16 cellular contexts compared by ENCODE assay signal in the genomic region with DNA sequence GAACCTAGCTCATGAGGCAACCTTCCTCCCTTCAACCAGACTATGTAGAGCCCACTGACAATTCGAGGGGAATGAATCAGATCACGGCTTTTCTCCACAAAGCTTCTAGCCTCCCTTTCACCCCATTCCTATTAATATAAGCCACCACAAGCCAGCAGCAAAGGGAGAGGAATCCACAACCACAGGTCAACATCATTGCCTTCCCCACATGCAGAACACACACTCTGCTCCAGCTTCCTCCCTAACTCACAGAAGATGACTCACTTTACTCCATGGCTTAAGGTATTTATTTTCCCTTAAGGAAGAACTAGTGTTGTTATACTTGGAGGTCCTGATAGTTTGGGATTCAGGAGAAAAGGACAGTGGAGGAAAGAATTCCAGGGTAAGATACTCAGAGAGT.
DNase-seq lines count a peak whose midpoint lies in the region; ATAC-seq, FAIRE-seq and TF ChIP-seq lines count a peak whose summit lies in the region.
"Had no signal": no experiment of that assay in that cellular context is flagged by ENCODE, and none has a peak within 500 bp of the region (broad histone marks: within the 10 kb centered on the region; RNA-seq: fewer than 3 reads in every experiment).

No MANE protein-coding gene starts in this region.

- peaks cover 2% of the 10 kb centered on the region for H3K4me1 ChIP-seq in IMR-90 (ENCODE audit: control insufficient read depth, insufficient read depth, low read length)
- no peaks in the 10 kb centered on the region for H3K4me1 ChIP-seq in mammary epithelial cell (ENCODE audit: insufficient read depth, low read length)
- H3K4me1 ChIP-seq in keratinocyte (ENCODE audit: control insufficient read depth, extremely low read depth, insufficient read depth, low read length), result no peaks in the 10 kb centered on the region
- H3K4me1 ChIP-seq: esophagus muscularis mucosa had no signal

- H2AK9ac ChIP-seq in IMR-90 (replicated peaks; ENCODE audit: low read depth, low read length, poor library complexity), result no peak overlapping the region

- H3K9me3 ChIP-seq in IMR-90 (ENCODE audit: control insufficient read depth, insufficient read depth, low read length), result no peaks in the 10 kb centered on the region
- no peaks in the 10 kb centered on the region for H3K9me3 ChIP-seq in mammary epithelial cell (replicated peaks; ENCODE audit: insufficient read depth, low read length)
- H3K9me3 ChIP-seq in keratinocyte (ENCODE audit: control insufficient read depth, low read depth, low read length), result no peaks in the 10 kb centered on the region
- H3K9me3 ChIP-seq: esophagus muscularis mucosa had no signal

- dilution Hi-C loops in IMR-90 (cut with HindIII; ENCODE audit: low sequenced_read_pairs, unreplicated experiment) (no loop called here), mammary epithelial cell (cut with HindIII; ENCODE audit: low sequenced_read_pairs) (loop anchor here (5.0 kb wide), 1 partner anchor 33 kb away; no protein-coding TSS in a partner anchor), keratinocyte (cut with MboI; ENCODE audit: extremely low pct_ligation_motif_present, low sequenced_read_pairs) (no loop called here)

- no peak overlapping the region; the same call in 1 of the 2 replicates for H3K18ac ChIP-seq in IMR-90 (ENCODE audit: low read depth, low read length)

- H3K23ac ChIP-seq in IMR-90 (ENCODE audit: low read depth, low read length), result no peak overlapping the region

- H3K79me1 ChIP-seq in IMR-90 (ENCODE audit: low read depth in 1 of 2, low read length in 2 of 2), result no peaks in the 10 kb centered on the region; a peak in 1 of 4 replicates

- H3K9ac ChIP-seq in IMR-90 (ENCODE audit: low read depth, low read length) (no peak overlapping the region), mammary epithelial cell (ENCODE audit: insufficient read depth, low read length) (no peak overlapping the region), keratinocyte (ENCODE audit: control insufficient read depth, extremely low read depth, insufficient read depth, low read length) (no peak overlapping the region)

- H3K9me3 Mint-ChIP-seq in Calu3 (ENCODE audit: low read depth, unreplicated experiment), result no peaks in the 10 kb centered on the region
- H3K9me3 Mint-ChIP-seq: activated naive CD8-positive, alpha-beta T cell treated with anti-CD3 and anti-CD28 coated beads, Interleukin-2, amount 50 U/mL, for 24 hours had no signal

- H3K14ac ChIP-seq in IMR-90 (replicated peaks; ENCODE audit: low read depth, low read length), result no peak overlapping the region

- FAIRE-seq in keratinocyte (lab: Jason Lieb, UNC), result peak; percentile 5

- H3K36me3 Mint-ChIP-seq in Calu3 (ENCODE audit: insufficient read depth, unreplicated experiment), result no peaks in the 10 kb centered on the region
- H3K36me3 Mint-ChIP-seq: naive thymus-derived CD4-positive, alpha-beta T cell had no signal

- in situ Hi-C loops in IMR-90 (cut with MboI; ENCODE audit: low sequenced_read_pairs), result no loop called here
- in situ Hi-C loops in mammary epithelial cell (cut with MboI; ENCODE audit: low sequenced_read_pairs in 2 of 2), result no loop called here

- H3K4me3 Mint-ChIP-seq in Calu3 (ENCODE audit: low read depth, unreplicated experiment), result no peak overlapping the region
- H3K4me3 Mint-ChIP-seq: activated naive CD8-positive, alpha-beta T cell treated with anti-CD3 and anti-CD28 coated beads, Interleukin-2, amount 50 U/mL, for 24 hours; naive thymus-derived CD4-positive, alpha-beta T cell had no signal

- H3K4me1 Mint-ChIP-seq in Calu3 (ENCODE audit: low read depth, unreplicated experiment), result peaks cover 8% of the 10 kb centered on the region
- H3K4me1 Mint-ChIP-seq: activated naive CD8-positive, alpha-beta T cell treated with anti-CD3 and anti-CD28 coated beads, Interleukin-2, amount 50 U/mL, for 24 hours had no signal

- no peaks in the 10 kb centered on the region; the same call in 1 of the 2 replicates for H3K9me1 ChIP-seq in IMR-90 (ENCODE audit: insufficient read depth, low read length)
- H3K9me1 ChIP-seq in keratinocyte (ENCODE audit: control insufficient read depth, extremely low read depth, insufficient read depth, low read length), result no peaks in the 10 kb centered on the region

- H2BK120ac ChIP-seq in IMR-90 (ENCODE audit: low read depth, low read length), result peak overlapping the region; percentile 7; the same call in 1 of the 2 replicates

- H3K27ac Mint-ChIP-seq in Calu3 (ENCODE audit: unreplicated experiment), result no peak overlapping the region
- H3K27ac Mint-ChIP-seq: activated naive CD8-positive, alpha-beta T cell treated with anti-CD3 and anti-CD28 coated beads, Interleukin-2, amount 50 U/mL, for 24 hours; naive thymus-derived CD4-positive, alpha-beta T cell had no signal

- H4K91ac ChIP-seq in IMR-90 (ENCODE audit: insufficient read depth, low read depth, low read length), result no peak overlapping the region

- DNase-seq in AG09309 (ENCODE audit: low read depth) (peak; percentile 71), IMR-90 (peak; percentile 95), mammary epithelial cell (peak; percentile 28), keratinocyte (ENCODE audit: low read depth, low spot score) (no peak), Calu3 (no peak)
- DNase-seq: activated CD4-positive, alpha-beta T cell treated with anti-CD3 and anti-CD28 coated beads, Interleukin-2, amount 50 U/mL, for 4 hours; activated naive CD8-positive, alpha-beta T cell treated with anti-CD3 and anti-CD28 coated beads, Interleukin-2, amount 50 U/mL, for 24 hours; activated T-cell treated with anti-CD3 and anti-CD28 coated beads, Interleukin-2, amount 50 U/mL, for 48 hours; naive thymus-derived CD4-positive, alpha-beta T cell; NCI-H1694 treated with DMSO at 0.1 percent for 48 hours; NCI-H524; OCI-M1 had no signal

- no peak overlapping the region for H3K56ac ChIP-seq in IMR-90 (ENCODE audit: extremely low read depth, insufficient read depth, low read length)

- H4K5ac ChIP-seq in IMR-90 (ENCODE audit: low read depth, low read length), result no peak overlapping the region

- no peaks in the 10 kb centered on the region for H3K79me2 ChIP-seq in mammary epithelial cell (ENCODE audit: insufficient read depth, low read length)
- H3K79me2 ChIP-seq in keratinocyte (ENCODE audit: control insufficient read depth, insufficient read depth, low read length), result no peaks in the 10 kb centered on the region

- no peak overlapping the region for H2AK5ac ChIP-seq in IMR-90 (ENCODE audit: low read depth, low read length)

- TF ChIP-seq CTCF in AG09309 (IDR thresholded peaks at IDR 0.05; ENCODE audit: control insufficient read depth, insufficient read depth, low read depth, low read length, missing control alignments) (no peak), IMR-90 (conservative IDR thresholded peaks at IDR 0.05; ENCODE audit: low read depth, low read length) (no peak), mammary epithelial cell (conservative IDR thresholded peaks at IDR 0.05 in 1 of 2, IDR thresholded peaks at IDR 0.05 in 1 of 2; ENCODE audit: extremely low read depth in 1 of 2, insufficient read depth in 1 of 2, low read depth in 1 of 2, low read length in 2 of 2) (no peak), keratinocyte (optimal IDR thresholded peaks at IDR 0.05 in 1 of 3, IDR thresholded peaks at IDR 0.05 in 1 of 3, conservative IDR thresholded peaks at IDR 0.05 in 1 of 3; ENCODE audit: extremely low read depth in 1 of 3, insufficient read depth in 2 of 3, low read length in 3 of 3) (no peak), Calu3 (IDR thresholded peaks at IDR 0.05; ENCODE audit: unreplicated experiment) (no peak)

- H2BK5ac ChIP-seq in IMR-90 (ENCODE audit: low read depth, low read length, poor library complexity, severe bottlenecking), result peak overlapping the region; percentile 4

- no peak overlapping the region for H3K4ac ChIP-seq in IMR-90 (ENCODE audit: low read depth, low read length)

- CTCF ChIA-PET in IMR-90 (lab: Yijun Ruan, JAX), result no interaction called here
- CTCF ChIA-PET in mammary epithelial cell (lab: Charles Lee; ENCODE audit: low non-redundant PET), result interaction anchor here (0.6 kb wide), 1 partner anchor 18 kb away, joined by 3 read pairs; no protein-coding TSS in a partner anchor
- CTCF ChIA-PET in Calu3 (lab: Charles Lee), result no interaction called here

- H2BK20ac ChIP-seq in IMR-90 (ENCODE audit: low read depth, low read length), result no peak overlapping the region; the same call in 1 of the 2 replicates

- ATAC-seq in IMR-90 (ENCODE audit: low read depth) (peak; percentile 98), HG03135 (IDR thresholded peaks at IDR 0.05; ENCODE audit: unreplicated experiment) (no peak), GM18858 (IDR thresholded peaks at IDR 0.05; ENCODE audit: unreplicated experiment) (no peak), HG03439 (IDR thresholded peaks at IDR 0.05; ENCODE audit: unreplicated experiment) (no peak)
- ATAC-seq: activated naive CD8-positive, alpha-beta T cell treated with anti-CD3 and anti-CD28 coated beads, Interleukin-2, amount 50 U/mL, for 24 hours; naive thymus-derived CD4-positive, alpha-beta T cell had no signal

- H2AFZ ChIP-seq in IMR-90 (replicated peaks; ENCODE audit: low read length, poor library complexity) (peak overlapping the region; percentile 40), mammary epithelial cell (ENCODE audit: low read depth, low read length) (no peak overlapping the region), keratinocyte (ENCODE audit: control insufficient read depth, low read length) (no peak overlapping the region)

- peaks cover 20% of the 10 kb centered on the region for H3K27me3 Mint-ChIP-seq in Calu3 (ENCODE audit: unreplicated experiment)
- H3K27me3 Mint-ChIP-seq: activated naive CD8-positive, alpha-beta T cell treated with anti-CD3 and anti-CD28 coated beads, Interleukin-2, amount 50 U/mL, for 24 hours had no signal

- H3K27me3 ChIP-seq in IMR-90 (ENCODE audit: control insufficient read depth, insufficient read depth, low read length) (no peaks in the 10 kb centered on the region), mammary epithelial cell (ENCODE audit: insufficient read depth, low read length) (no peaks in the 10 kb centered on the region), keratinocyte (ENCODE audit: control insufficient read depth, extremely low read depth, insufficient read depth, low read length) (no peaks in the 10 kb centered on the region)
- H3K27me3 ChIP-seq: esophagus muscularis mucosa had no signal

- H4K8ac ChIP-seq in IMR-90 (ENCODE audit: low read depth in 2 of 2, low read length in 2 of 2), result no peak overlapping the region

- H3K27ac ChIP-seq in IMR-90 (ENCODE audit: insufficient read depth, low read length) (no peak overlapping the region), mammary epithelial cell (ENCODE audit: insufficient read depth, low read depth, low read length) (no peak overlapping the region), keratinocyte (ENCODE audit: control insufficient read depth, insufficient read depth, low read length) (no peak overlapping the region)
- H3K27ac ChIP-seq: esophagus muscularis mucosa had no signal

- no peak overlapping the region for H2BK15ac ChIP-seq in IMR-90 (ENCODE audit: low read depth, low read length)

- TF ChIP-seq POLR2A in IMR-90 (IDR thresholded peaks at IDR 0.05; ENCODE audit: low read depth, low read length), result no peak

- 14% methylated on average over 2 of the region's 2 CpGs; no CpG with 5 or more reads in 1 of the 2 experiments for WGBS in IMR-90 (ENCODE audit: extremely low coverage in 2 of 2, insufficient read length in 1 of 2), 2 experiments
- WGBS in mammary epithelial cell (ENCODE audit: low coverage, missing lambda C conversion rate), result 92% methylated on average over 2 of the region's 2 CpGs

- TF ChIP-seq RAD21 in IMR-90 (IDR thresholded peaks at IDR 0.05; ENCODE audit: low read length), result peak; percentile 19; the same call in 1 of the 2 replicates

- POLR2A ChIA-PET in IMR-90 (lab: Charles Lee; ENCODE audit: unreplicated experiment), result no interaction called here

- H3K4me3 ChIP-seq in AG09309 (ENCODE audit: control insufficient read depth, low read depth, low read length), result no peak overlapping the region
- no peak overlapping the region for H3K4me3 ChIP-seq in IMR-90 (ENCODE audit: insufficient read depth, low read depth, low read length)
- H3K4me3 ChIP-seq in mammary epithelial cell (replicated peaks in 1 of 3; ENCODE audit: insufficient read depth in 1 of 3, low read depth in 2 of 3, low read length in 3 of 3), result no peak overlapping the region
- no peak overlapping the region for H3K4me3 ChIP-seq in keratinocyte (ENCODE audit: control insufficient read depth in 2 of 3, extremely low read depth in 1 of 3, insufficient read depth in 2 of 3, low read depth in 1 of 3, low read length in 3 of 3)
- H3K4me3 ChIP-seq: esophagus muscularis mucosa had no signal

- H3K4me2 ChIP-seq in IMR-90 (ENCODE audit: low read depth, low read length) (peak overlapping the region; percentile 8; the same call in 1 of the 2 replicates), mammary epithelial cell (ENCODE audit: insufficient read depth, low read depth, low read length) (no peak overlapping the region), keratinocyte (ENCODE audit: control insufficient read depth, extremely low read depth, insufficient read depth, low read depth, low read length) (no peak overlapping the region)

- intact Hi-C loops in IMR-90 (cut with micrococcal nuclease) (no loop called here), mammary epithelial cell (cut with micrococcal nuclease) (no loop called here), Calu3 (cut with micrococcal nuclease; ENCODE audit: unreplicated experiment) (no loop called here)

- BruUV-seq in IMR-90 (replicated peaks; lab: Mats Ljungman, UMichigan) (no TSS peak), mammary epithelial cell (replicated peaks; lab: Mats Ljungman, UMichigan) (no TSS peak), Calu3 (replicated peaks; lab: Mats Ljungman, UMichigan) (no TSS peak)

- H3K36me3 ChIP-seq in IMR-90 (ENCODE audit: control insufficient read depth, insufficient read depth, low read length), result no peaks in the 10 kb centered on the region
- H3K36me3 ChIP-seq in mammary epithelial cell (ENCODE audit: insufficient read depth, low read length), result no peaks in the 10 kb centered on the region
- H3K36me3 ChIP-seq in keratinocyte (ENCODE audit: control insufficient read depth in 2 of 2, extremely low read depth in 1 of 2, insufficient read depth in 2 of 2, low read length in 2 of 2), result no peaks in the 10 kb centered on the region
- H3K36me3 ChIP-seq: esophagus muscularis mucosa had no signal

- H4K20me1 ChIP-seq in IMR-90 (ENCODE audit: insufficient read depth, low read length) (peaks cover 5% of the 10 kb centered on the region; the same call in 1 of the 2 replicates), mammary epithelial cell (ENCODE audit: insufficient read depth, low read length) (no peaks in the 10 kb centered on the region), keratinocyte (ENCODE audit: control insufficient read depth, extremely low read depth, insufficient read depth, low read length) (no peaks in the 10 kb centered on the region)

Comparison
In these comparisons a context has a peak if more than half of its experiments do, and no peak if none do; other contexts are left out.
1. DNase-seq: peak in AG09309 (single experiment), IMR-90 (single experiment) and mammary epithelial cell (single experiment); none in keratinocyte (single experiment) and Calu3 (single experiment).